ENCODE assay signal across 8 cellular contexts in genomic region chr14:105566248-105567164, GRCh38.
DNase-seq lines count a peak whose midpoint lies in the region; ATAC-seq and TF ChIP-seq lines count a peak whose summit lies in the region.
"Not testable (repeated sequence)": the region's sequence is repeated elsewhere in the genome, so short reads cannot be mapped to it uniquely, and the experiment has no call there.

No MANE protein-coding gene starts in this region.

- H3K9ac ChIP-seq in MM.1S (ENCODE audit: low read length): 0 out of 2 replicates have a peak overlapping the region, but pooled peaks have one; percentile 21

- H3K9me2 ChIP-seq in MM.1S (replicated peaks; ENCODE audit: insufficient read depth, low read length): not testable (repeated sequence)

- H3K4me3 ChIP-seq in MM.1S (ENCODE audit: low read length): not testable (repeated sequence)

- not testable (repeated sequence) for H3K4me3 Mint-ChIP-seq in central memory CD8-positive, alpha-beta T cell; stimulated activated naive CD8-positive, alpha-beta T cell treated with anti-CD3 and anti-CD28 coated beads, Interleukin-15, amount 100 ng/mL, for 72 hours

- not testable (repeated sequence) for H3K9me3 ChIP-seq in MM.1S (replicated peaks; ENCODE audit: insufficient read depth, low read length)

- H2AFZ ChIP-seq in MM.1S (ENCODE audit: low read length): not testable (repeated sequence)

- H3K27ac Mint-ChIP-seq in central memory CD8-positive, alpha-beta T cell (ENCODE audit: low read depth); stimulated activated naive CD8-positive, alpha-beta T cell treated with anti-CD3 and anti-CD28 coated beads, Interleukin-15, amount 100 ng/mL, for 72 hours: not testable (repeated sequence)

- not testable (repeated sequence) for H3F3A ChIP-seq in MM.1S (ENCODE audit: insufficient read depth, low read length)

- H3K9me3 Mint-ChIP-seq in central memory CD8-positive, alpha-beta T cell: not testable (repeated sequence)
- peaks cover 32 to 41% of the 10 kb centered on the region in 2 donors for H3K9me3 Mint-ChIP-seq in stimulated activated naive CD8-positive, alpha-beta T cell treated with anti-CD3 and anti-CD28 coated beads, Interleukin-15, amount 100 ng/mL, for 72 hours

- H3K4me2 ChIP-seq in MM.1S (ENCODE audit: low read depth, low read length): not testable (repeated sequence)

- peak overlapping the region; percentile 77; the same call in 1 of the 2 replicates for H3K27ac ChIP-seq in MM.1S (ENCODE audit: low read length)

- not testable (repeated sequence) for H3K27me3 ChIP-seq in MM.1S (replicated peaks; ENCODE audit: insufficient read depth, low read length)

- H3K4me1 ChIP-seq in MM.1S (ENCODE audit: low read length): peaks cover 47% of the 10 kb centered on the region

- peaks cover 32% of the 10 kb centered on the region for H3K79me2 ChIP-seq in MM.1S (ENCODE audit: low read length)

- H3K4me1 Mint-ChIP-seq in central memory CD8-positive, alpha-beta T cell; stimulated activated naive CD8-positive, alpha-beta T cell treated with anti-CD3 and anti-CD28 coated beads, Interleukin-15, amount 100 ng/mL, for 72 hours: not testable (repeated sequence)

- not testable (repeated sequence) for H3K27me3 Mint-ChIP-seq in central memory CD8-positive, alpha-beta T cell; stimulated activated naive CD8-positive, alpha-beta T cell treated with anti-CD3 and anti-CD28 coated beads, Interleukin-15, amount 100 ng/mL, for 72 hours

- DNase-seq in MM.1S; central memory CD8-positive, alpha-beta T cell (ENCODE audit: low spot score in 2 of 2); stimulated activated naive CD8-positive, alpha-beta T cell treated with anti-CD3 and anti-CD28 coated beads, Interleukin-15, amount 100 ng/mL, for 72 hours: not testable (repeated sequence)

- H3K36me3 Mint-ChIP-seq in central memory CD8-positive, alpha-beta T cell (ENCODE audit: insufficient read depth): not testable (repeated sequence)

- ATAC-seq in GM18511 (IDR thresholded peaks at IDR 0.05; ENCODE audit: unreplicated experiment): peak; percentile 50
- ATAC-seq in GM19351 (IDR thresholded peaks at IDR 0.05; ENCODE audit: unreplicated experiment): peak; percentile 40
- ATAC-seq in GM21619 (IDR thresholded peaks at IDR 0.05; ENCODE audit: unreplicated experiment): peak; percentile 45
- peak; percentile 44 for ATAC-seq in HG02840 (IDR thresholded peaks at IDR 0.05; ENCODE audit: low FRiP score, unreplicated experiment)
- ATAC-seq in HG03159 (IDR thresholded peaks at IDR 0.05; ENCODE audit: unreplicated experiment): peak; percentile 47
- peak; percentile 30 for ATAC-seq in central memory CD8-positive, alpha-beta T cell (replicated peaks; ENCODE audit: extremely low read depth, poor library complexity, severe bottlenecking)
- peak; percentile 10 for ATAC-seq in stimulated activated naive CD8-positive, alpha-beta T cell treated with anti-CD3 and anti-CD28 coated beads, Interleukin-15, amount 100 ng/mL, for 72 hours

- not testable (repeated sequence) for H3K36me3 ChIP-seq in MM.1S (replicated peaks; ENCODE audit: insufficient read depth, low read length)

- not testable (repeated sequence) for TF ChIP-seq CTCF in MM.1S (IDR thresholded peaks at IDR 0.05; ENCODE audit: low read length)

- H4K20me1 ChIP-seq in MM.1S (ENCODE audit: insufficient read depth, low read length): not testable (repeated sequence)
